Comparison of ENCODE assay signal across 1 cellular context in genomic region chr12:101566318-101566717, GRCh38.
TF ChIP-seq lines count a peak whose summit lies in the region.

No MANE protein-coding gene starts in this region.

TF ChIP-seq in WTC11, 78 proteins besides CTCF, POLR2A, EP300 and RAD21 (continued from another document):
- TF ChIP-seq AFF4 (CRISPR knock-in tag; IDR thresholded peaks at IDR 0.05; ENCODE audit: borderline replicate concordance) (no peak), ZNF416 (CRISPR knock-in tag; IDR thresholded peaks at IDR 0.05) (no peak), USF2 (CRISPR knock-in tag; IDR thresholded peaks at IDR 0.05) (no peak), CREM (CRISPR knock-in tag; IDR thresholded peaks at IDR 0.05) (no peak), ATF1 (CRISPR knock-in tag; IDR thresholded peaks at IDR 0.05) (no peak), ESRRA (CRISPR knock-in tag; IDR thresholded peaks at IDR 0.05; ENCODE audit: borderline replicate concordance) (no peak), ERG (CRISPR knock-in tag; IDR thresholded peaks at IDR 0.05) (no peak), GABPB1 (CRISPR knock-in tag; IDR thresholded peaks at IDR 0.05) (no peak), TEAD1 (CRISPR knock-in tag; IDR thresholded peaks at IDR 0.05) (no peak), ATF2 (CRISPR knock-in tag; IDR thresholded peaks at IDR 0.05; ENCODE audit: borderline replicate concordance, low read depth) (no peak), NR1H2 (CRISPR knock-in tag; IDR thresholded peaks at IDR 0.05) (no peak), SMAD4 (CRISPR knock-in tag; IDR thresholded peaks at IDR 0.05) (no peak), ZNF232 (CRISPR knock-in tag; IDR thresholded peaks at IDR 0.05) (no peak), ATF3 (CRISPR knock-in tag; conservative IDR thresholded peaks at IDR 0.05) (no peak), E2F1 (CRISPR knock-in tag; IDR thresholded peaks at IDR 0.05) (no peak), JUN (CRISPR knock-in tag; IDR thresholded peaks at IDR 0.05) (no peak)
TF ChIP-seq in WTC11: peak in this region for 0.
